ENCODE assay signal across 17 cellular contexts in the genomic region with DNA sequence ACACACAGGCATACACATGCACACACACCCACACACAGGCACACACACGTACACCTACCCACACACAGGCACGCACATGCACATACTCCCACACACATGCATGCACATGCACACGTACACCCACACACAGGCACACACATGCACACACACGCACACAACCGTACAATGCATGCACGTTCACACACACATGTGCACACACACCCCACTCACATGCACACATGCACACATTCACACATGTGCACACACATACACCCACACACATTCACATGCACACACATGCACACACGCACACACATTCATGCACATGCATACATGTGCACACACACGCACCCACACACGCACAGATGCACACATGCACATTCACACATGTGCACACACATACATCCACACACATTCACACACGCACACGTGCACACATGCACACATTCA. TPM values are rescaled to one million over a fixed set of nuclear protein-coding genes. Genes with fewer than 3 reads are reported as not detected.
A peak's percentile ranks its signal among the peaks of the same experiment; 100 is the strongest.
DNase-seq lines count a peak whose midpoint lies in the region; ATAC-seq and TF ChIP-seq lines count a peak whose summit lies in the region.
"Had no signal": no experiment of that assay in that cellular context is flagged by ENCODE, and none has a peak within 500 bp of the region (broad histone marks: within the 10 kb centered on the region; RNA-seq: fewer than 3 reads in every experiment).

No MANE protein-coding gene starts in this region.

- H3K4me3 Mint-ChIP-seq in activated CD8-positive, alpha-beta T cell treated with anti-CD3 and anti-CD28 coated beads, Interleukin-2, amount 10 ng/mL, durations not matched to agents 7 days and 5 days = no peak overlapping the region
- no peak overlapping the region for H3K4me3 Mint-ChIP-seq in activated CD8-positive, alpha-beta T cell treated with anti-CD3 and anti-CD28 coated beads for 36 hours
- H3K4me3 Mint-ChIP-seq in WTC11 = no peak overlapping the region
- H3K4me3 Mint-ChIP-seq in stimulated activated naive B cell treated with anti-CD40 and anti-IgM and Interleukin-4, amounts not matched to agents 10 μg/mL and 1 μg/mL and 100 μg/mL, for 72 hours = no peak overlapping the region
- no peak overlapping the region for H3K4me3 Mint-ChIP-seq in T-cell

- H3K4me1 Mint-ChIP-seq in activated CD8-positive, alpha-beta T cell treated with anti-CD3 and anti-CD28 coated beads, Interleukin-2, amount 10 ng/mL, durations not matched to agents 7 days and 5 days (ENCODE audit: low read depth) = peaks cover 58% of the 10 kb centered on the region
- peaks cover 55% of the 10 kb centered on the region for H3K4me1 Mint-ChIP-seq in activated CD8-positive, alpha-beta T cell treated with anti-CD3 and anti-CD28 coated beads for 36 hours (ENCODE audit: low read depth)
- H3K4me1 Mint-ChIP-seq in WTC11 (peaks cover 32% of the 10 kb centered on the region), T-cell (peaks cover 57 to 64% (median 63%) of the 10 kb centered on the region in 3 donors)
- peaks cover 58 to 70% of the 10 kb centered on the region in 2 donors for H3K4me1 Mint-ChIP-seq in stimulated activated naive B cell treated with anti-CD40 and anti-IgM and Interleukin-4, amounts not matched to agents 10 μg/mL and 1 μg/mL and 100 μg/mL, for 72 hours

- intact Hi-C loops in activated CD8-positive, alpha-beta T cell treated with anti-CD3 and anti-CD28 coated beads for 36 hours (cut with micrococcal nuclease) = loop anchor here (10.0 kb wide), 1 partner anchor 52 kb away; no protein-coding TSS in a partner anchor

- no peak for ATAC-seq in activated CD8-positive, alpha-beta T cell treated with anti-CD3 and anti-CD28 coated beads, Interleukin-2, amount 10 ng/mL, durations not matched to agents 7 days and 5 days
- ATAC-seq in activated CD8-positive, alpha-beta T cell treated with anti-CD3 and anti-CD28 coated beads for 36 hours = no peak
- no peak for ATAC-seq in WTC11
- no peak for ATAC-seq in left lobe of liver
- ATAC-seq in stimulated activated naive B cell treated with anti-CD40 and anti-IgM and Interleukin-4, amounts not matched to agents 10 μg/mL and 1 μg/mL and 100 μg/mL, for 72 hours (replicated peaks) = no peak
- ATAC-seq in T-cell (replicated peaks in 1 of 4) = no peak
- ATAC-seq in GM18520 (IDR thresholded peaks at IDR 0.05; ENCODE audit: unreplicated experiment) = no peak
- ATAC-seq: A549 had no signal

- no peak for TF ChIP-seq CTCF in activated CD8-positive, alpha-beta T cell treated with anti-CD3 and anti-CD28 coated beads for 36 hours (IDR thresholded peaks at IDR 0.05)
- no peak for TF ChIP-seq CTCF in WTC11 (IDR thresholded peaks at IDR 0.05)

- peaks cover 72% of the 10 kb centered on the region for H3K36me3 Mint-ChIP-seq in activated CD8-positive, alpha-beta T cell treated with anti-CD3 and anti-CD28 coated beads, Interleukin-2, amount 10 ng/mL, durations not matched to agents 7 days and 5 days (ENCODE audit: low read depth)
- H3K36me3 Mint-ChIP-seq in activated CD8-positive, alpha-beta T cell treated with anti-CD3 and anti-CD28 coated beads for 36 hours (ENCODE audit: low read depth) = peaks cover 72% of the 10 kb centered on the region
- no peaks in the 10 kb centered on the region; the same call in 1 of the 2 replicates for H3K36me3 Mint-ChIP-seq in WTC11
- H3K36me3 Mint-ChIP-seq in stimulated activated naive B cell treated with anti-CD40 and anti-IgM and Interleukin-4, amounts not matched to agents 10 μg/mL and 1 μg/mL and 100 μg/mL, for 72 hours = peaks cover 44 to 55% of the 10 kb centered on the region in 2 donors
- peaks cover 30% of the 10 kb centered on the region for H3K36me3 Mint-ChIP-seq in T-cell

- no peaks in the 10 kb centered on the region for H3K27me3 Mint-ChIP-seq in activated CD8-positive, alpha-beta T cell treated with anti-CD3 and anti-CD28 coated beads, Interleukin-2, amount 10 ng/mL, durations not matched to agents 7 days and 5 days (ENCODE audit: low read depth)
- H3K27me3 Mint-ChIP-seq in activated CD8-positive, alpha-beta T cell treated with anti-CD3 and anti-CD28 coated beads for 36 hours = no peaks in the 10 kb centered on the region
- no peaks in the 10 kb centered on the region for H3K27me3 Mint-ChIP-seq in WTC11 (ENCODE audit: low read depth)
- H3K27me3 Mint-ChIP-seq in stimulated activated naive B cell treated with anti-CD40 and anti-IgM and Interleukin-4, amounts not matched to agents 10 μg/mL and 1 μg/mL and 100 μg/mL, for 72 hours = no peaks in the 10 kb centered on the region
- H3K27me3 Mint-ChIP-seq in T-cell = no peaks in the 10 kb centered on the region

- DNase-seq in activated CD8-positive, alpha-beta T cell treated with anti-CD3 and anti-CD28 coated beads, Interleukin-2, amount 10 ng/mL, durations not matched to agents 7 days and 5 days = no peak
- no peak for DNase-seq in activated CD8-positive, alpha-beta T cell treated with anti-CD3 and anti-CD28 coated beads for 36 hours
- no peak for DNase-seq in WTC11 (ENCODE audit: low spot score)
- peak; percentile 35 for DNase-seq in left lobe of liver (ENCODE audit: low spot score)
- no peak for DNase-seq in stimulated activated naive B cell treated with anti-CD40 and anti-IgM and Interleukin-4, amounts not matched to agents 10 μg/mL and 1 μg/mL and 100 μg/mL, for 72 hours
- no peak for DNase-seq in T-cell
- DNase-seq in EL = no peak
- DNase-seq: activated naive CD4-positive, alpha-beta T cell treated with Interleukin-2 at 50 U/mL for 16 hours; cortex of kidney; mammary epithelial cell; NCI-H1048; NCI-H2029 treated with DMSO at 0.1 percent for 48 hours; NK-92 treated with Interleukin-12 subunit alpha and Interleukin-12 subunit beta, amount 100 ng/mL, for 24 hours; stimulated activated CD4-positive, alpha-beta T cell treated with anti-CD3 and anti-CD28 coated beads, Interleukin-4, amount 100 ng/mL, for 1 hour had no signal

- H3K27ac Mint-ChIP-seq in activated CD8-positive, alpha-beta T cell treated with anti-CD3 and anti-CD28 coated beads, Interleukin-2, amount 10 ng/mL, durations not matched to agents 7 days and 5 days = peak overlapping the region; percentile 21
- no peak overlapping the region for H3K27ac Mint-ChIP-seq in activated CD8-positive, alpha-beta T cell treated with anti-CD3 and anti-CD28 coated beads for 36 hours
- peak overlapping the region; percentile 29; the same call in 1 of the 2 replicates for H3K27ac Mint-ChIP-seq in WTC11
- H3K27ac Mint-ChIP-seq in stimulated activated naive B cell treated with anti-CD40 and anti-IgM and Interleukin-4, amounts not matched to agents 10 μg/mL and 1 μg/mL and 100 μg/mL, for 72 hours = peak overlapping the region; percentile 11
- peak overlapping the region in 1 of 2 donors; percentile 34 for H3K27ac Mint-ChIP-seq in T-cell
- H3K27ac Mint-ChIP-seq: progenitor cell of endocrine pancreas had no signal

- CTCF ChIA-PET in activated CD8-positive, alpha-beta T cell treated with anti-CD3 and anti-CD28 coated beads, Interleukin-2, amount 10 ng/mL, durations not matched to agents 7 days and 5 days (lab: Charles Lee) = interaction anchor here (1.6 kb wide), 1 partner anchor 32 kb away, joined by 5 read pairs; no protein-coding TSS in a partner anchor
- CTCF ChIA-PET in activated CD8-positive, alpha-beta T cell treated with anti-CD3 and anti-CD28 coated beads for 36 hours (lab: Charles Lee) = interaction anchor here (1.4 to 8.4 kb wide), 2 partner anchors 32 to 56 kb away, joined by 4 to 179 read pairs; no protein-coding TSS in a partner anchor
- CTCF ChIA-PET in WTC11 (lab: Charles Lee) (no interaction called here), T-cell (lab: Charles Lee) (interaction anchor here in 1 of 2 donors (0.7 kb wide), 1 partner anchor 31 kb away, joined by 3 read pairs; no protein-coding TSS in a partner anchor)

- H3K9me3 Mint-ChIP-seq in activated CD8-positive, alpha-beta T cell treated with anti-CD3 and anti-CD28 coated beads, Interleukin-2, amount 10 ng/mL, durations not matched to agents 7 days and 5 days (ENCODE audit: insufficient read depth) = no peaks in the 10 kb centered on the region
- no peaks in the 10 kb centered on the region for H3K9me3 Mint-ChIP-seq in activated CD8-positive, alpha-beta T cell treated with anti-CD3 and anti-CD28 coated beads for 36 hours
- H3K9me3 Mint-ChIP-seq in WTC11 (peaks cover 6% of the 10 kb centered on the region), T-cell (no peaks in the 10 kb centered on the region)
- H3K9me3 Mint-ChIP-seq in stimulated activated naive B cell treated with anti-CD40 and anti-IgM and Interleukin-4, amounts not matched to agents 10 μg/mL and 1 μg/mL and 100 μg/mL, for 72 hours = no peaks in the 10 kb centered on the region

- POLR2A ChIA-PET in activated CD8-positive, alpha-beta T cell treated with anti-CD3 and anti-CD28 coated beads, Interleukin-2, amount 10 ng/mL, durations not matched to agents 7 days and 5 days (lab: Charles Lee) = interaction anchor here (11.4 kb wide), 1 partner anchor 19 kb away, joined by 145 read pairs; no protein-coding TSS in a partner anchor
- POLR2A ChIA-PET in activated CD8-positive, alpha-beta T cell treated with anti-CD3 and anti-CD28 coated beads for 36 hours (lab: Charles Lee) = no interaction called here
- POLR2A ChIA-PET in WTC11 (lab: Charles Lee) = no interaction called here
- POLR2A ChIA-PET in T-cell (lab: Charles Lee) = no interaction called here

TF ChIP-seq in WTC11, 78 proteins besides CTCF, POLR2A, EP300 and RAD21 (continues in another document):
- TF ChIP-seq ZNF671 (CRISPR knock-in tag; IDR thresholded peaks at IDR 0.05) = no peak
- TF ChIP-seq ZBTB21 (CRISPR knock-in tag; IDR thresholded peaks at IDR 0.05; ENCODE audit: borderline replicate concordance) = no peak
- TF ChIP-seq OVOL2 (CRISPR knock-in tag; IDR thresholded peaks at IDR 0.05; ENCODE audit: borderline replicate concordance) = no peak
- TF ChIP-seq, protein P1, sequence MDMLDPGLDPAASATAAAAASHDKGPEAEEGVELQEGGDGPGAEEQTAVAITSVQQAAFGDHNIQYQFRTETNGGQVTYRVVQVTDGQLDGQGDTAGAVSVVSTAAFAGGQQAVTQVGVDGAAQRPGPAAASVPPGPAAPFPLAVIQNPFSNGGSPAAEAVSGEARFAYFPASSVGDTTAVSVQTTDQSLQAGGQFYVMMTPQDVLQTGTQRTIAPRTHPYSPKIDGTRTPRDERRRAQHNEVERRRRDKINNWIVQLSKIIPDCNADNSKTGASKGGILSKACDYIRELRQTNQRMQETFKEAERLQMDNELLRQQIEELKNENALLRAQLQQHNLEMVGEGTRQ (CRISPR knock-in tag; IDR thresholded peaks at IDR 0.05) = no peak

RNA-seq across cellular contexts. Expression of a gene that starts 59.3 kb away (rescaled TPM):
- 100 to 1,000 TPM; 356 to 368 TPM for total RNA-seq in activated CD8-positive, alpha-beta T cell treated with anti-CD3 and anti-CD28 coated beads, Interleukin-2, amount 10 ng/mL, durations not matched to agents 7 days and 5 days
- total RNA-seq in activated CD8-positive, alpha-beta T cell treated with anti-CD3 and anti-CD28 coated beads for 36 hours = 100 to 1,000 TPM; 205 to 230 TPM
- total RNA-seq in WTC11 (2021) (93.6 to 118 TPM (median 96.5 TPM) in 3 replicates), left lobe of liver (0.70 TPM), T-cell (1 to 10 TPM in 4 of 5 donors, under 1 TPM in 1; 0.70 to 8.6 (median 1.8) TPM)
